Comparison of ENCODE assay signal across 8 cellular contexts in the genomic region with DNA sequence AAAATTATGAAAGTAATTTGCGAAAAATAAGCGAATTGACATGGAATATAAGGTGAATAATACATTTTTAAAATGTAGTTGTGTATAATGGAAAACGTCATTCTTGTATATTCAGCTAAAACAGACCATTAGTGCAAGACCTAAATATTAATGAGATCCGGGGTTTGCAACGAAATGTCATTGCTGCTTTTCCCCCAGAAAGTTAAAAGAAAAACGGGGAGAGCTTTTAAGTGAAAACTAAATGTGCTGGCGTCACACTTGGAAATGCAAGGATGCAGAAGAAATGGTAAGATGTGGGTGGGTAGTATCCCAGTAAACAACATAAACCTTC. TPM values are rescaled to one million over a fixed set of nuclear protein-coding genes. Genes with fewer than 3 reads are reported as not detected.
A peak's percentile ranks its signal among the peaks of the same experiment; 100 is the strongest.
DNase-seq lines count a peak whose midpoint lies in the region; ATAC-seq, FAIRE-seq and TF ChIP-seq lines count a peak whose summit lies in the region.

No MANE protein-coding gene starts in this region.

- ATAC-seq in GM12878 (no peak), lower lobe of right lung (no peak)

- TF ChIP-seq EP300 in GM12878 (IDR thresholded peaks at IDR 0.05; ENCODE audit: borderline replicate concordance in 1 of 2, control insufficient read depth in 1 of 2, low read depth in 2 of 2, low read length in 2 of 2) = no peak
- no peak for TF ChIP-seq EP300 in transverse colon (IDR thresholded peaks at IDR 0.05; ENCODE audit: low read depth)

- no peaks in the 10 kb centered on the region for H3K27me3 Mint-ChIP-seq in activated naive CD4-positive, alpha-beta T cell treated with anti-CD3 and anti-CD28 coated beads for 36 hours (ENCODE audit: low read depth)

- TF ChIP-seq RAD21 in GM12878 (IDR thresholded peaks at IDR 0.05; ENCODE audit: insufficient read depth, low read depth, low read length) = no peak

- POLR2A ChIA-PET in GM12878 (lab: Charles Lee) = interaction anchor here (0.7 to 2.4 kb wide), 4 partner anchors 9 to 185 kb away, joined by 3 to 14 read pairs (median 3); a partner anchor contains a TSS

- peak overlapping the region; percentile 91 for H3K4me2 ChIP-seq in GM12878 (ENCODE audit: control insufficient read depth, insufficient read depth)

- no peaks in the 10 kb centered on the region for H3K36me3 ChIP-seq in GM12878 (ENCODE audit: control insufficient read depth in 2 of 2, insufficient read depth in 2 of 2, low read length in 1 of 2)
- H3K36me3 ChIP-seq in lower lobe of right lung = no peaks in the 10 kb centered on the region
- H3K36me3 ChIP-seq in transverse colon = no peaks in the 10 kb centered on the region

- peak overlapping the region; percentile 35 for H3K9ac ChIP-seq in GM12878 (ENCODE audit: control insufficient read depth, insufficient read depth, low read length)

- H3K4me1 ChIP-seq in GM12878 (ENCODE audit: control insufficient read depth, insufficient read depth, low read length) (peaks cover 3% of the 10 kb centered on the region; the same call in 1 of the 2 replicates), lower lobe of right lung (peaks cover 8% of the 10 kb centered on the region), transverse colon (peaks cover 4 to 26% (median 17%) of the 10 kb centered on the region in 4 donors)

- no peak for TF ChIP-seq POLR2A in GM12878 (IDR thresholded peaks at IDR 0.05; ENCODE audit: low read depth, low read length)
- TF ChIP-seq POLR2A in transverse colon (IDR thresholded peaks at IDR 0.05) = no peak

- 38% methylated on average over 7 of the region's 7 CpGs for WGBS in GM12878 (ENCODE audit: insufficient coverage, insufficient replicate concordance, low lambda C conversion rate, missing lambda C conversion rate)
- WGBS in transverse colon (ENCODE audit: low coverage in 1 of 2), 2 donors = 21 to 38% methylated on average over 3 to 7 of the region's 7 CpGs

- H4K20me1 ChIP-seq in GM12878 (ENCODE audit: control insufficient read depth, insufficient read depth) = no peaks in the 10 kb centered on the region

- H3K79me2 ChIP-seq in GM12878 (ENCODE audit: control insufficient read depth, insufficient read depth, low read length) = peaks cover 42% of the 10 kb centered on the region

- peak overlapping the region; percentile 99 for H2AFZ ChIP-seq in GM12878 (ENCODE audit: control insufficient read depth, low read depth, low read length)

- RAD21 ChIA-PET in GM12878 (lab: Charles Lee; ENCODE audit: unreplicated experiment) = interaction anchor here (0.7 to 2.4 kb wide), 4 partner anchors 8 to 41 kb away, joined by 3 to 10 read pairs (median 4); a partner anchor contains a TSS

- H3K9me3 ChIP-seq in GM12878 (replicated peaks; ENCODE audit: control insufficient read depth, insufficient read depth, low read length) = no peaks in the 10 kb centered on the region
- H3K9me3 ChIP-seq in lower lobe of right lung = no peaks in the 10 kb centered on the region
- no peaks in the 10 kb centered on the region for H3K9me3 ChIP-seq in transverse colon

- SMC1A ChIA-PET in GM12878 (lab: Charles Lee; ENCODE audit: uncharacterized antibody, unreplicated experiment) = interaction anchor here (0.7 to 2.0 kb wide), 13 partner anchors 8 to 529 kb away, joined by 3 to 7 read pairs (median 3); a partner anchor contains a TSS

- FAIRE-seq in GM12878 (lab: Jason Lieb, UNC) = no peak

- no peak for DNase-seq in activated naive CD4-positive, alpha-beta T cell treated with anti-CD3 and anti-CD28 coated beads for 36 hours
- no peak for DNase-seq in activated naive CD4-positive, alpha-beta T cell treated with anti-CD3 and anti-CD28 coated beads, Interleukin-2, amount 50 U/mL, for 16 hours
- DNase-seq in GM12878 (ENCODE audit: low read depth, low spot score) (no peak), lower lobe of right lung (no peak), transverse colon (no peak), ureter (ENCODE audit: low spot score) (no peak), A172 (ENCODE audit: low spot score) (no peak), NCI-H2081 (lab: John Stamatoyannopoulos, UW) (no peak)

- H3K4me3 ChIP-seq in GM12878 = peak overlapping the region; percentile 87; the same call in 1 of the 2 replicates
- peak overlapping the region; percentile 92 for H3K4me3 ChIP-seq in lower lobe of right lung
- peak overlapping the region; percentile 71 to 87 (median 78) for H3K4me3 ChIP-seq in transverse colon

- in situ Hi-C loops in GM12878 (cut with MboI) = no loop called here
- in situ Hi-C loops in transverse colon (cut with MboI; ENCODE audit: low pct_ligation_motif_present in 1 of 4, low pct_unique_long_range_greater_than_20kb in 1 of 4, low sequenced_read_pairs in 3 of 4) = no loop called here

- no peak overlapping the region for H3K27ac ChIP-seq in GM12878 (ENCODE audit: control insufficient read depth, insufficient read depth)
- H3K27ac ChIP-seq in lower lobe of right lung = peak overlapping the region; percentile 56
- peak overlapping the region; percentile 67 to 83 (median 80) for H3K27ac ChIP-seq in transverse colon

- peaks cover 17% of the 10 kb centered on the region for H3K4me1 Mint-ChIP-seq in activated naive CD4-positive, alpha-beta T cell treated with anti-CD3 and anti-CD28 coated beads for 36 hours (ENCODE audit: low read depth)

- no peaks in the 10 kb centered on the region; a peak in 1 of 4 replicates for H3K27me3 ChIP-seq in GM12878 (replicated peaks in 1 of 2; ENCODE audit: control insufficient read depth in 2 of 2, insufficient read depth in 2 of 2, low read length in 1 of 2)
- no peaks in the 10 kb centered on the region for H3K27me3 ChIP-seq in lower lobe of right lung (ENCODE audit: low read depth)
- no peaks in the 10 kb centered on the region for H3K27me3 ChIP-seq in transverse colon

- H3K36me3 Mint-ChIP-seq in activated naive CD4-positive, alpha-beta T cell treated with anti-CD3 and anti-CD28 coated beads for 36 hours (ENCODE audit: low read depth) = no peaks in the 10 kb centered on the region

- H3K27ac Mint-ChIP-seq in activated naive CD4-positive, alpha-beta T cell treated with anti-CD3 and anti-CD28 coated beads for 36 hours = peak overlapping the region; percentile 67

- no TSS peak for BruUV-seq in GM12878 (replicated peaks; lab: Mats Ljungman, UMichigan)

- intact Hi-C loops in activated naive CD4-positive, alpha-beta T cell treated with anti-CD3 and anti-CD28 coated beads for 36 hours (cut with micrococcal nuclease) = loop anchor here (1.0 to 5.0 kb wide), 2 partner anchors 10 to 437 kb away; a partner anchor contains a TSS
- intact Hi-C loops in GM12878 (cut with micrococcal nuclease; ENCODE audit: unreplicated experiment) (no loop called here), lower lobe of right lung (cut with DNase I) (no loop called here), transverse colon (cut with DNase I; ENCODE audit: low total_unique reads) (no loop called here)

- no peaks in the 10 kb centered on the region for H3K9me3 Mint-ChIP-seq in activated naive CD4-positive, alpha-beta T cell treated with anti-CD3 and anti-CD28 coated beads for 36 hours

- TF ChIP-seq CTCF in GM12878 (IDR thresholded peaks at IDR 0.05 in 2 of 3, conservative IDR thresholded peaks at IDR 0.05 in 1 of 3; ENCODE audit: control insufficient read depth in 2 of 3, extremely low read depth in 1 of 3, insufficient read depth in 1 of 3, low read depth in 3 of 3, low read length in 3 of 3) (no peak), lower lobe of right lung (IDR thresholded peaks at IDR 0.05) (no peak), transverse colon (IDR thresholded peaks at IDR 0.05) (no peak)

- CTCF ChIA-PET in activated naive CD4-positive, alpha-beta T cell treated with anti-CD3 and anti-CD28 coated beads for 36 hours (lab: Charles Lee) = interaction anchor here (0.5 to 1.7 kb wide), 7 partner anchors 16 to 344 kb away, joined by 3 to 5 read pairs (median 4); a partner anchor contains a TSS
- CTCF ChIA-PET in GM12878 (lab: Yijun Ruan, JAX) = interaction anchor here (0.7 to 4.5 kb wide), 7 partner anchors 11 to 188 kb away, joined by 3 to 21 read pairs (median 3); a partner anchor contains a TSS

- H3K4me3 Mint-ChIP-seq in activated naive CD4-positive, alpha-beta T cell treated with anti-CD3 and anti-CD28 coated beads for 36 hours = peak overlapping the region; percentile 90

RNA-seq across cellular contexts. Expression of a gene that starts 0.5 kb away (rescaled TPM):
- 10 to 100 TPM; 39.7 to 40.0 TPM for total RNA-seq in activated naive CD4-positive, alpha-beta T cell treated with anti-CD3 and anti-CD28 coated beads for 36 hours
- 58.3 and 61.7 TPM in 2 replicates for total RNA-seq in GM12878 (2013; cell fraction: nucleolus; rRNA removed)
- total RNA-seq in GM12878 (2014; rRNA removed) = 18.5 and 22.2 TPM in 2 replicates
- 21.8 and 22.4 TPM in 2 replicates for total RNA-seq in GM12878 (2014; rRNA removed; fragmentation: Illumina TruSeq; extraction: Trizol)
- 21.7 and 22.3 TPM in 2 replicates for total RNA-seq in GM12878 (2021)
- polyA plus RNA-seq in GM12878 (2011; ENCODE audit: low read depth) = 4.1 TPM
- 26.7 and 59.4 TPM in 2 replicates for polyA plus RNA-seq in GM12878 (2011; rRNA removed)
- polyA plus RNA-seq in GM12878 (2011; cell fraction: cytosol; rRNA removed) = 4.4 and 4.5 TPM in 2 replicates
- 24.0 and 26.2 TPM in 2 replicates for polyA plus RNA-seq in GM12878 (2011; cell fraction: nucleus; rRNA removed)
- polyA plus RNA-seq in GM12878 (2012) = 7.7 and 12.3 TPM in 2 replicates
- polyA plus RNA-seq in GM12878 (2014; fragmentation: Illumina TruSeq; extraction: Trizol) = 33.4 and 39.4 TPM in 2 replicates
- polyA plus RNA-seq in GM12878 (2014; fragmentation: Nextera tagmentation; extraction: Ambion mirVana) = 10 to 100 TPM; 15.8 to 30.7 TPM
- 11.3 and 16.7 TPM in 2 replicates for polyA plus RNA-seq in GM12878 (2014; rRNA removed)
- polyA plus RNA-seq in GM12878 (2016; fragmentation: Nextera tagmentation; extraction: Ambion mirVana) = 10 to 100 TPM; 42.5 to 55.2 TPM
- 17.1 and 21.9 TPM in 2 replicates for polyA minus RNA-seq in GM12878 (2011; rRNA and poly(A)+ RNA removed)
- 7.5 and 9.0 TPM in 2 replicates for polyA minus RNA-seq in GM12878 (2011; cell fraction: cytosol; rRNA and poly(A)+ RNA removed)
- polyA minus RNA-seq in GM12878 (2011; cell fraction: nucleus; rRNA and poly(A)+ RNA removed) = 34.7 and 52.3 TPM in 2 replicates
- 2.8 TPM for total RNA-seq in lower lobe of right lung
- 1 to 10 TPM in 3 of 4 donors, under 1 TPM in 1; 0.75 to 4.8 (median 2.9) TPM for total RNA-seq in transverse colon
- 1.7 TPM for total RNA-seq in ureter
- 24.2 and 33.1 TPM in 2 replicates for total RNA-seq in A172 (2014; rRNA removed; shearing (Covaris generic))

RNA-seq across cellular contexts. Expression of a gene that starts 15.6 kb away (rescaled TPM):
- total RNA-seq in activated naive CD4-positive, alpha-beta T cell treated with anti-CD3 and anti-CD28 coated beads for 36 hours = 10 to 100 TPM in 1 of 2 experiments, 1 to 10 TPM in 1; 8.7 to 10.0 TPM
- total RNA-seq in GM12878 (2013; cell fraction: nucleolus; rRNA removed) = 13.7 and 14.0 TPM in 2 replicates
- total RNA-seq in GM12878 (2014; rRNA removed) = 14.9 and 19.3 TPM in 2 replicates
- 16.3 and 16.9 TPM in 2 replicates for total RNA-seq in GM12878 (2014; rRNA removed; fragmentation: Illumina TruSeq; extraction: Trizol)
- total RNA-seq in GM12878 (2021) = 12.3 and 14.2 TPM in 2 replicates
- polyA plus RNA-seq in GM12878 (2011; ENCODE audit: low read depth) = 6.8 TPM
- 8.7 and 10.3 TPM in 2 replicates for polyA plus RNA-seq in GM12878 (2011; rRNA removed)
- polyA plus RNA-seq in GM12878 (2011; cell fraction: cytosol; rRNA removed) = 5.6 and 5.7 TPM in 2 replicates
- polyA plus RNA-seq in GM12878 (2011; cell fraction: nucleus; rRNA removed) = 9.7 and 10.0 TPM in 2 replicates
- polyA plus RNA-seq in GM12878 (2012) = 12.3 and 13.7 TPM in 2 replicates
- 12.7 and 16.8 TPM in 2 replicates for polyA plus RNA-seq in GM12878 (2014; fragmentation: Illumina TruSeq; extraction: Trizol)
- 1 to 10 TPM; 1.4 to 3.7 TPM for polyA plus RNA-seq in GM12878 (2014; fragmentation: Nextera tagmentation; extraction: Ambion mirVana)
- 10.8 and 11.5 TPM in 2 replicates for polyA plus RNA-seq in GM12878 (2014; rRNA removed)
- 10 to 100 TPM; 13.5 to 13.9 TPM for polyA plus RNA-seq in GM12878 (2016; fragmentation: Nextera tagmentation; extraction: Ambion mirVana)
- polyA minus RNA-seq in GM12878 (2011; rRNA and poly(A)+ RNA removed) = 3.6 and 3.7 TPM in 2 replicates
- 2.8 and 5.2 TPM in 2 replicates for polyA minus RNA-seq in GM12878 (2011; cell fraction: cytosol; rRNA and poly(A)+ RNA removed)
- 3.3 and 4.0 TPM in 2 replicates for polyA minus RNA-seq in GM12878 (2011; cell fraction: nucleus; rRNA and poly(A)+ RNA removed)
- total RNA-seq in lower lobe of right lung = 14.3 TPM
- total RNA-seq in transverse colon = 10 to 100 TPM; 18.5 to 68.5 (median 20.7) TPM
- 13.8 TPM for total RNA-seq in ureter
- total RNA-seq in A172 (2014; rRNA removed; shearing (Covaris generic)) = 22.1 and 31.5 TPM in 2 replicates
